Comparison of ENCODE assay signal across 19 cellular contexts in the genomic region with DNA sequence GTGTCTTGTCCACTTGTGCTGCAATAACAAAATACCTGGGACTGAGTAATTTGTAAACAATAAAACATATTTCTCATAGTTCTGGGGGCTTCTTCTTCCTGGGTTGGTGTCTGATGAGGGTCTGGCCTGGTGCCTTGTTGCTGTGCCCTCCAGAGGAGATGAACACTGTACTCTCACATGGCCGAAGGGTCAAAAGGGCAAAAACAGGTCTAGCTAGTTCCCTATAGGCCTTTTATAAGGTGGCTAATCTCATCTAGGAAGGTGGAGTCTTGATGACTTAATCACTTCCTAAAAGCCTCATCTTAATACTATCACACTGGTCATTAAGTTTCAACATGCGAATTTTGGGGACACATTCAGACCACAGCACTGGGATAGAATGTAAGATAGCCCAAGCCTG.
"Had no signal": no experiment of that assay in that cellular context is flagged by ENCODE, and none has a peak within 500 bp of the region (broad histone marks: within the 10 kb centered on the region; RNA-seq: fewer than 3 reads in every experiment).

No MANE protein-coding gene starts in this region.

- DNase-seq: activated CD4-positive, alpha-beta T cell treated with anti-CD3 and anti-CD28 coated beads, Interleukin-2, amount 50 U/mL, for 1 hour; activated CD8-positive, alpha-beta memory T cell treated with anti-CD3 and anti-CD28 coated beads, Interleukin-2, amount 50 U/mL, for 4 hours; activated effector memory CD4-positive, alpha-beta T cell treated with Interleukin-2 at 50 U/mL for 16 hours; activated naive CD4-positive, alpha-beta T cell treated with anti-CD3 and anti-CD28 coated beads, Interleukin-2, amount 50 U/mL, for 16 hours; activated T-cell treated with anti-CD3 and anti-CD28 coated beads, Interleukin-2, amount 50 U/mL, for 4 hours; colonic mucosa; foreskin keratinocyte; spleen; stimulated activated CD4-positive, alpha-beta T cell treated with anti-CD3 and anti-CD28 coated beads, Interleukin-4, amount 100 ng/mL, for 4 hours; stimulated activated naive B cell treated with anti-CD40 and anti-IgM and Interleukin-4, amounts not matched to agents 10 μg/mL and 1 μg/mL and 100 μg/mL, for 72 hours; T1000; tibial artery; uterus had no signal

- H3K27ac ChIP-seq: ascending aorta, colonic mucosa, foreskin keratinocyte, hepatocyte, parathyroid adenoma, spleen, tibial artery, uterus had no signal

- H2AFZ ChIP-seq: hepatocyte, parathyroid adenoma had no signal

- H3K79me2 ChIP-seq: hepatocyte, parathyroid adenoma had no signal

- H3K9me3 ChIP-seq: colonic mucosa had no signal

- H3K4me3 ChIP-seq: ascending aorta, colonic mucosa, hepatocyte, lung, spleen, tibial artery, uterus had no signal

- H3K36me3 ChIP-seq: ascending aorta, colonic mucosa, spleen, tibial artery, uterus had no signal

- ATAC-seq: activated CD4-positive, CD25-positive, alpha-beta regulatory T cell treated with anti-CD3 and anti-CD28 coated beads, Interleukin-2, amount 50 U/mL, for 24 hours; activated T-cell treated with anti-CD3 and anti-CD28 coated beads, Interleukin-2, amount 50 U/mL, for 4 hours; foreskin keratinocyte; sciatic nerve had no signal

- H3K27me3 ChIP-seq: ascending aorta, colonic mucosa, hepatocyte, uterus had no signal

- H3K4me1 ChIP-seq: ascending aorta, colonic mucosa, foreskin keratinocyte, parathyroid adenoma, spleen, tibial artery, uterus had no signal

- H3K4me2 ChIP-seq: hepatocyte had no signal
